In genomic region chr1:117046781-117047180, GRCh38 we compare ENCODE assay signal across 15 cellular contexts.
"Had no signal": no experiment of that assay in that cellular context is flagged by ENCODE, and none has a peak within 500 bp of the region (broad histone marks: within the 10 kb centered on the region; RNA-seq: fewer than 3 reads in every experiment).

No MANE protein-coding gene starts in this region.

- H3K9me3 ChIP-seq: esophagus squamous epithelium, pancreas had no signal

- ATAC-seq: gastroesophageal sphincter, left ventricle myocardium superior, right cardiac atrium had no signal

- H3K27me3 ChIP-seq: esophagus squamous epithelium, gastroesophageal sphincter, pancreas had no signal

- H3K4me1 ChIP-seq: gastroesophageal sphincter had no signal

- H3K27ac ChIP-seq: esophagus squamous epithelium, gastroesophageal sphincter, pancreas had no signal

- DNase-seq: dermis blood vessel endothelial cell; esophagus squamous epithelium; foreskin fibroblast; immature natural killer cell; left ventricle myocardium superior; mesenchymal stem cell; midbrain; occipital lobe; pancreas; right cardiac atrium; stimulated activated CD4-positive, alpha-beta T cell treated with anti-CD3 and anti-CD28 coated beads, Interleukin-2, amount 100 ng/mL, for 48 hours; stimulated activated naive CD4-positive, alpha-beta T cell treated with Interleukin-2 at 50 U/mL for 16 hours had no signal

- H3K4me3 ChIP-seq: esophagus squamous epithelium, gastroesophageal sphincter, lung, pancreas, smooth muscle cell had no signal

- H3K36me3 ChIP-seq: esophagus squamous epithelium, gastroesophageal sphincter had no signal
